In genomic region chr4:10130190-10130888, GRCh38 we compare ENCODE assay signal across 15 cellular contexts. TPM values are rescaled to one million over a fixed set of nuclear protein-coding genes. Genes with fewer than 3 reads are reported as not detected.
DNase-seq lines count a peak whose midpoint lies in the region; ATAC-seq and TF ChIP-seq lines count a peak whose summit lies in the region.
"Had no signal": no experiment of that assay in that cellular context is flagged by ENCODE, and none has a peak within 500 bp of the region (broad histone marks: within the 10 kb centered on the region; RNA-seq: fewer than 3 reads in every experiment).

No MANE protein-coding gene starts in this region.

- CTCF ChIA-PET in HEK293 (lab: Yijun Ruan, JAX) = interaction anchor here (0.6 to 1.3 kb wide), 2 partner anchors 11 to 182 kb away, joined by 3 read pairs; no protein-coding TSS in a partner anchor

- no peak overlapping the region for H3K4me3 ChIP-seq in BLaER1
- H3K4me3 ChIP-seq in HEK293 (ENCODE audit: low read depth, low read length) = no peak overlapping the region
- no peak overlapping the region for H3K4me3 ChIP-seq in gastrocnemius medialis
- no peak overlapping the region for H3K4me3 ChIP-seq in dorsolateral prefrontal cortex
- no peak overlapping the region for H3K4me3 ChIP-seq in left lung
- H3K4me3 ChIP-seq: SJSA1 had no signal

- H3K27ac ChIP-seq in BLaER1 = no peak overlapping the region
- H3K27ac ChIP-seq in HEK293 (ENCODE audit: extremely low read depth, low read depth, low read length) = no peak overlapping the region
- H3K27ac ChIP-seq in gastrocnemius medialis = peak overlapping the region in 3 of 4 donors; percentile 8 to 48 (median 31)
- H3K27ac ChIP-seq in dorsolateral prefrontal cortex = no peak overlapping the region
- H3K27ac ChIP-seq in left lung = no peak overlapping the region
- H3K27ac ChIP-seq: SJSA1 had no signal

- H4K20me1 ChIP-seq in BLaER1 = no peaks in the 10 kb centered on the region

- H3K4me2 ChIP-seq in BLaER1 = peak overlapping the region; percentile 22; the same call in 1 of the 2 replicates

- H3K9me3 ChIP-seq in BLaER1 (peaks cover 17% of the 10 kb centered on the region), HEK293 (ENCODE audit: control insufficient read depth, insufficient read depth, low read depth, low read length) (no peaks in the 10 kb centered on the region), gastrocnemius medialis (no peaks in the 10 kb centered on the region), left lung (no peaks in the 10 kb centered on the region)
- H3K9me3 ChIP-seq: SJSA1 had no signal

- H3K36me3 ChIP-seq in BLaER1 (no peaks in the 10 kb centered on the region), HEK293 (ENCODE audit: control insufficient read depth in 2 of 2, insufficient read depth in 1 of 2, low read length in 2 of 2) (no peaks in the 10 kb centered on the region), gastrocnemius medialis (no peaks in the 10 kb centered on the region), left lung (no peaks in the 10 kb centered on the region)
- H3K36me3 ChIP-seq: SJSA1 had no signal

- no peak for DNase-seq in left ventricle myocardium superior
- DNase-seq in gastrocnemius medialis = no peak
- DNase-seq in dorsolateral prefrontal cortex = no peak
- DNase-seq in left lung = no peak
- DNase-seq: CD4-positive, alpha-beta memory T cell; H9; NCI-H1105 treated with DMSO at 0.1 percent for 48 hours; NCI-H187 treated with DMSO at 0.1 percent for 48 hours; NCI-H345; NCI-H526; NK-92 treated with Interleukin-12 subunit alpha and Interleukin-12 subunit beta, amount 100 ng/mL, for 24 hours had no signal

- H3K27me3 ChIP-seq in BLaER1 (no peaks in the 10 kb centered on the region; the same call in 1 of the 2 replicates), gastrocnemius medialis (no peaks in the 10 kb centered on the region), dorsolateral prefrontal cortex (peaks cover 0 to 3% (median 0%) of the 10 kb centered on the region in 45 donors), left lung (peaks cover 0 to 4% of the 10 kb centered on the region in 2 donors)
- H3K27me3 ChIP-seq: SJSA1 had no signal

- POLR2A ChIA-PET in HEK293 (lab: Yijun Ruan, JAX) = interaction anchor here (0.5 kb wide), 1 partner anchor 13 kb away, joined by 3 read pairs; no protein-coding TSS in a partner anchor

- H3K9ac ChIP-seq in BLaER1 = no peak overlapping the region

- TF ChIP-seq CTCF in HEK293 (tag by site-specific recombination; IDR thresholded peaks at IDR 0.05) (no peak), gastrocnemius medialis (IDR thresholded peaks at IDR 0.05 in 4 of 5, conservative IDR thresholded peaks at IDR 0.05 in 1 of 5) (no peak), dorsolateral prefrontal cortex (IDR thresholded peaks at IDR 0.05 in 54 of 56, conservative IDR thresholded peaks at IDR 0.05 in 2 of 56; ENCODE audit: low read depth in 1 of 56, partially characterized antibody in 56 of 56) (no peak), left lung (IDR thresholded peaks at IDR 0.05) (no peak)

- TF ChIP-seq POLR2A in gastrocnemius medialis (IDR thresholded peaks at IDR 0.05) = no peak

- peak; percentile 57 for ATAC-seq in left ventricle myocardium superior
- peak in 1 of 2 donors; percentile 36 for ATAC-seq in gastrocnemius medialis
- ATAC-seq in left lung = no peak
- no peak for ATAC-seq in HG03521 (IDR thresholded peaks at IDR 0.05; ENCODE audit: unreplicated experiment)

- in situ Hi-C loops in gastrocnemius medialis (cut with MboI; ENCODE audit: low sequenced_read_pairs in 4 of 4) = no loop called here

- intact Hi-C loops in left ventricle myocardium superior (cut with micrococcal nuclease) = no loop called here
- intact Hi-C loops in gastrocnemius medialis (cut with DNase I; ENCODE audit: low total_unique reads) = no loop called here
- intact Hi-C loops in dorsolateral prefrontal cortex (cut with DNase I) = no loop called here
- intact Hi-C loops in left lung (cut with DNase I) = no loop called here

- H3K4me1 ChIP-seq in BLaER1 (peaks cover 17% of the 10 kb centered on the region), HEK293 (ENCODE audit: control insufficient read depth, insufficient read depth, low read length) (no peaks in the 10 kb centered on the region), gastrocnemius medialis (peaks cover 18 to 25% of the 10 kb centered on the region in 2 donors), left lung (no peaks in the 10 kb centered on the region)
- H3K4me1 ChIP-seq: SJSA1 had no signal

TF ChIP-seq in HEK293, 187 proteins besides CTCF, POLR2A, EP300 and RAD21:
- TF ChIP-seq GLIS1 (tag by site-specific recombination; IDR thresholded peaks at IDR 0.05) = peak; percentile 36; the same call in 1 of the 2 replicates
- no peak for TF ChIP-seq ZSCAN23 (tag by site-specific recombination; IDR thresholded peaks at IDR 0.05)
TF ChIP-seq in HEK293: peak in this region for 1.

RNA-seq across cellular contexts. Expression of gene WDR1, which starts 13.7 kb away (rescaled TPM):
- total RNA-seq in left ventricle myocardium superior (182 TPM), gastrocnemius medialis (10 to 100 TPM; 57.3 to 84.2 (median 72.7) TPM), dorsolateral prefrontal cortex (100 to 1,000 TPM in 77 of 120 experiments, 10 to 100 TPM in 43; 67.7 to 164 (median 107) TPM), left lung (100 to 1,000 TPM; 215 to 303 TPM)

Comparison
In these comparisons a context has a peak if more than half of its experiments do, and no peak if none do; other contexts are left out.
1. H3K27ac ChIP-seq: peak in gastrocnemius medialis (3 of 4); none in BLaER1 (single experiment), HEK293 (single experiment), dorsolateral prefrontal cortex (0 of 59) and left lung (0 of 2).